2 cellular contexts compared by ENCODE assay signal in the genomic region with DNA sequence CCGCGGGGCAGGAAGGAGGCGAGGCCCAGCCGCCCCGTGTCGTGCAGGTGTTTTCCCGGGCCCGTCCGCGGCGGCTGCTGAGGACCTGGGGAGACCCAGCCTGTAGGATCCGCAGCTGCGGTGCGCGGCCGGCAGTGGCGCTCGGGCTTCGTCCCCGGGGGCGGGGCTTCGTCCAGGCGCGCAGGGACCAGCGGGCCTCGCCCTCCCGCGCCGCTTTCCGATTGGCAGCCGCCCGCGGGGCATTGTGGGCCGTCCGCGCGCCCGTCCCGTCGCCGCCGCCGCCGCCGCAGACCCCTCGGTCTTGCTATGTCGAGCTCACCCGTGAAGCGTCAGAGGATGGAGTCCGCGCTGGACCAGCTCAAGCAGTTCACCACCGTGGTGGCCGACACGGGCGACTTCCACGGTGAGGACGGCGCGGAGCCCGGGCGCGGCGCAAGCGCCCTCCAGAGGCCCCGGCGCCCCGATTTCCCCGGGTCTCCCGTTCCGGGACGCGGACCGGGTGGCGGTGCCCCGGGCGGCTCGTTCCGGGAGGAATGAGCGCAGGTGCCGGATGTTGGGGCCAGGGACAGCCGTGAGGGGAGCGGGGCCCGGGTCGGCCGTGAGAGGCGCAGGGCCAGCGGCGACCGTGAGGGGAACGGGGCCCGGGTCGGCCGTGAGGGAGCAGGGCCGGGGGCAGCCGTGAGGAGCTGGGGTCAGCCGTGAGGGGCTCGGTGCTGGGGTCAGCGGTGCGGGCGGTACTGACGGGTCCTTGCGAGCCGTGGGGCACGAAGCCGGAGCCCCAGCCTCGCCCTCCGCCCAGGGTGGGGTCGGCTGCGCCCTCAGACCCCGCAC.
TF ChIP-seq lines count a peak whose summit lies in the region.

TSS of gene TALDO1 (plus strand) at position 289 of the 831 bp plus-strand sequence. CDS start at position 307, 18 bp downstream.

TF ChIP-seq in Ishikawa, 13 proteins besides CTCF, POLR2A, EP300 and RAD21 (continued from another document):
- TF ChIP-seq MAX (IDR thresholded peaks at IDR 0.05) (peak; percentile 86), USF1 (IDR thresholded peaks at IDR 0.05) (no peak)
- TF ChIP-seq, protein P1, sequence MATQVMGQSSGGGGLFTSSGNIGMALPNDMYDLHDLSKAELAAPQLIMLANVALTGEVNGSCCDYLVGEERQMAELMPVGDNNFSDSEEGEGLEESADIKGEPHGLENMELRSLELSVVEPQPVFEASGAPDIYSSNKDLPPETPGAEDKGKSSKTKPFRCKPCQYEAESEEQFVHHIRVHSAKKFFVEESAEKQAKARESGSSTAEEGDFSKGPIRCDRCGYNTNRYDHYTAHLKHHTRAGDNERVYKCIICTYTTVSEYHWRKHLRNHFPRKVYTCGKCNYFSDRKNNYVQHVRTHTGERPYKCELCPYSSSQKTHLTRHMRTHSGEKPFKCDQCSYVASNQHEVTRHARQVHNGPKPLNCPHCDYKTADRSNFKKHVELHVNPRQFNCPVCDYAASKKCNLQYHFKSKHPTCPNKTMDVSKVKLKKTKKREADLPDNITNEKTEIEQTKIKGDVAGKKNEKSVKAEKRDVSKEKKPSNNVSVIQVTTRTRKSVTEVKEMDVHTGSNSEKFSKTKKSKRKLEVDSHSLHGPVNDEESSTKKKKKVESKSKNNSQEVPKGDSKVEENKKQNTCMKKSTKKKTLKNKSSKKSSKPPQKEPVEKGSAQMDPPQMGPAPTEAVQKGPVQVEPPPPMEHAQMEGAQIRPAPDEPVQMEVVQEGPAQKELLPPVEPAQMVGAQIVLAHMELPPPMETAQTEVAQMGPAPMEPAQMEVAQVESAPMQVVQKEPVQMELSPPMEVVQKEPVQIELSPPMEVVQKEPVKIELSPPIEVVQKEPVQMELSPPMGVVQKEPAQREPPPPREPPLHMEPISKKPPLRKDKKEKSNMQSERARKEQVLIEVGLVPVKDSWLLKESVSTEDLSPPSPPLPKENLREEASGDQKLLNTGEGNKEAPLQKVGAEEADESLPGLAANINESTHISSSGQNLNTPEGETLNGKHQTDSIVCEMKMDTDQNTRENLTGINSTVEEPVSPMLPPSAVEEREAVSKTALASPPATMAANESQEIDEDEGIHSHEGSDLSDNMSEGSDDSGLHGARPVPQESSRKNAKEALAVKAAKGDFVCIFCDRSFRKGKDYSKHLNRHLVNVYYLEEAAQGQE (IDR thresholded peaks at IDR 0.05; ENCODE audit: low read depth) = no peak
TF ChIP-seq in Ishikawa: peak in this region for 3.

TF ChIP-seq in PFSK-1, 5 proteins besides CTCF, POLR2A, EP300 and RAD21 (continued from another document):
- TF ChIP-seq, protein P1 (IDR thresholded peaks at IDR 0.05; ENCODE audit: insufficient read depth in 1 of 2, low read depth in 2 of 2, low read length in 2 of 2) = no peak
- 0 out of 2 replicates have a peak, but pooled peaks have one; percentile 59 for TF ChIP-seq TAF1 (IDR thresholded peaks at IDR 0.05; ENCODE audit: borderline replicate concordance, insufficient read depth, low read length)
- peak; percentile 41 for TF ChIP-seq FOXP2 (optimal IDR thresholded peaks at IDR 0.05; ENCODE audit: borderline replicate concordance, extremely low read depth, extremely low read length, insufficient read depth)
- TF ChIP-seq SIN3A (IDR thresholded peaks at IDR 0.05; ENCODE audit: borderline replicate concordance, insufficient read depth, low read length) = no peak
